In the genomic region with DNA sequence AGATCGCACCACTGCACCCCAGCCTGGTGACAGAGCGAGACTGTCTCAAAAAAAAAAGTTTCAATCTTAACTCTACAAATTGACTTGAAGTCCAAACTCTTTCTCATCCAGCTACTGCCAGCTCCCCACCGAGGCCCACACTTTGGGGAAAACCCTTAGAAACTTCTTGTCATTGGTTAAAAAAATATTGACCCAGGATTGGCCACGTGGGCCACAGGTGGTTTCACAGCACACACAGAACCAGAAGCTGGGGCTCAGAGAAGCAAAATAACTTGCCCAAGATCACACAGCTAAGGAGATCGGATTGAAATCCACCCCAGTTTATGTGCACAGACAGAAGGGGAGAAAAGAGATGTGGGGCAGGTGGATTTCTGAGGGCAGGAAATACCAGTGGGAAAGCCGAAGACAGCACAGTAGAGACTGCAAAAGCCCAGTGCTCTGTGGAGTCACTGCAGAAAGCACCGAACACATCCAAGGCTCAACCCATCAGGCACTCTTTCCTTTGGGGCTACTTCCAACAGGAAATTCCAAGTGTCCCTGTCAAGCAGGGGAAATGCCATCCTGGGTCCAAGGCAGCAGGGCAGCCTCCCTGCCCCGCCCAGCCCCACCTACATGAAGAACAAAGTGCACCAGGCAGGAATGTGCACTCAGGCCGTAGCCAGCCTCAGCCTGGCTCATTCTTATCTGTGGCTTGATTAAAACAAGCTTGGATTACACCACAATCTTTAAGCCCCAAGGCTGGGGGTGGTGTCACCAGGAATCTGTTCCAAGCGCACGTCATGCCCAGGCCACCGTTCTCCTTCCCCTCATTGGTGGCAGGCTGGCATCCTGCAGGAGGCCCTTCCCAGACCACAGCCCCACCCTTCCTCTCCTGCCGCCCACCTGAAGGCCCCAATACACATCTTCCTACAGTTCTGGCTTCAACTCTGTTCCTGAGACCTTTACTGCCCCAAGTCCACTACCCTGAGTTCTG, we compare ENCODE assay signal across 8 cellular contexts.
DNase-seq lines count a peak whose midpoint lies in the region; ATAC-seq and TF ChIP-seq lines count a peak whose summit lies in the region.

No MANE protein-coding gene starts in this region.

- TF ChIP-seq CTCF in fibroblast of pulmonary artery (IDR thresholded peaks at IDR 0.05; ENCODE audit: low read length, missing control alignments) = no peak

- no peaks in the 10 kb centered on the region for H3K9me3 ChIP-seq in SK-N-MC (ENCODE audit: low read depth, low read length)
- H3K9me3 ChIP-seq in skeletal muscle satellite cell (replicated peaks; ENCODE audit: low read length) = no peaks in the 10 kb centered on the region

- H3K9ac ChIP-seq in SK-N-MC (ENCODE audit: insufficient read length) = no peak overlapping the region
- peak overlapping the region; percentile 58 for H3K9ac ChIP-seq in skeletal muscle satellite cell (ENCODE audit: low read depth, low read length)

- peak overlapping the region; percentile 81 for H3K27ac ChIP-seq in SK-N-MC

- no peaks in the 10 kb centered on the region for H3K27me3 ChIP-seq in skeletal muscle satellite cell (ENCODE audit: control insufficient read depth, insufficient read depth, low read length)

- DNase-seq in GM04504 (ENCODE audit: low read depth) = peak; percentile 10
- DNase-seq in SK-N-MC (ENCODE audit: low read depth, low spot score) = no peak
- DNase-seq in fibroblast of pulmonary artery (ENCODE audit: low read depth) = peak; percentile 83
- no peak for DNase-seq in NCI-H774 (lab: John Stamatoyannopoulos, UW)
- DNase-seq in NCI-H524 (lab: John Stamatoyannopoulos, UW) = no peak
- no peak for DNase-seq in stimulated activated CD4-positive, alpha-beta T cell treated with anti-CD3 and anti-CD28 coated beads, Interleukin-12 subunit alpha, Interleukin-12 subunit beta, amount 100 ng/mL, for 4 hours

- H3K4me1 ChIP-seq in skeletal muscle satellite cell (ENCODE audit: control insufficient read depth, insufficient read depth, low read length) = peaks cover 76% of the 10 kb centered on the region

- no peak for ATAC-seq in HG03432 (IDR thresholded peaks at IDR 0.05; ENCODE audit: unreplicated experiment)

- H3K4me2 ChIP-seq in skeletal muscle satellite cell (ENCODE audit: low read length) = peak overlapping the region; percentile 37

- H3K36me3 ChIP-seq in SK-N-MC (ENCODE audit: insufficient read depth, low read length) = no peaks in the 10 kb centered on the region
- H3K36me3 ChIP-seq in skeletal muscle satellite cell (ENCODE audit: insufficient read depth, low read length) = no peaks in the 10 kb centered on the region

- H3K4me3 ChIP-seq in SK-N-MC = no peak overlapping the region
- H3K4me3 ChIP-seq in fibroblast of pulmonary artery (replicated peaks; ENCODE audit: low read depth, low read length) = no peak overlapping the region
- no peak overlapping the region for H3K4me3 ChIP-seq in skeletal muscle satellite cell (ENCODE audit: low read length)

Comparison
In these comparisons a context has a peak if more than half of its experiments do, and no peak if none do; other contexts are left out.
1. DNase-seq: peak in GM04504 (single experiment) and fibroblast of pulmonary artery (single experiment); none in SK-N-MC (single experiment), NCI-H774 (single experiment), NCI-H524 (0 of 2) and stimulated activated CD4-positive, alpha-beta T cell treated with anti-CD3 and anti-CD28 coated beads, Interleukin-12 subunit alpha, Interleukin-12 subunit beta, amount 100 ng/mL, for 4 hours (single experiment).